Comparison of ENCODE assay signal across 29 cellular contexts in the genomic region with DNA sequence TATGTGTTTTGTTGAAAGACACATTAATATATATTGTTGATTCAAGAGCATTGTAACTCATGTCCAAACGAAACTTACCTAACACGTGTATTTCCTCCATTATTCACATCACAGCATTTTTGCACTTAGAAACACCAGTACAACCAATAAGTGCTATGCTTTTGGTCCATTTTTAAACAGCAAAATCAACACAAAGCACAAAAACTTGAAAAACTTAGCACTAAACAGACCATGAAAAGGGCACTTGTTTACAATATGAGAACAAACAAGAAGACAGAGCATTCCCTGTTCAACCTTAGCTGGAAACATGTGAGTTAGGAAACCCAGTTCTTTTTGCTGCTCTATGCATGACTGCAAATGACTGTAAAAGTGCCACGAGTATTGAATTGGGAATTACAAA. TPM values are rescaled to one million over a fixed set of nuclear protein-coding genes. Genes with fewer than 3 reads are reported as not detected.
DNase-seq lines count a peak whose midpoint lies in the region; ATAC-seq, FAIRE-seq and TF ChIP-seq lines count a peak whose summit lies in the region.
"Had no signal": no experiment of that assay in that cellular context is flagged by ENCODE, and none has a peak within 500 bp of the region (broad histone marks: within the 10 kb centered on the region; RNA-seq: fewer than 3 reads in every experiment).

No MANE protein-coding gene starts in this region.

- in situ Hi-C loops in SK-MEL-5 (cut with HindIII; ENCODE audit: low pct_unique_long_range_greater_than_20kb, low sequenced_read_pairs) = no loop called here

- DNase-seq in D721Med (ENCODE audit: insufficient read length, low spot score) = no peak
- DNase-seq in DMS53 (lab: John Stamatoyannopoulos, UW) = peak; percentile 64
- DNase-seq in SK-MEL-5 (ENCODE audit: low read depth, low spot score) = peak; percentile 2
- no peak for DNase-seq in activated CD4-positive, alpha-beta memory T cell treated with anti-CD3 and anti-CD28 coated beads, Interleukin-2, amount 10 ng/mL, durations not matched to agents 7 days and 5 days
- DNase-seq in activated gamma-delta T cell (lab: John Stamatoyannopoulos, UW) = no peak
- DNase-seq: 8988T; ACHN; BE2C; C1 segment of cervical spinal cord; CD4-positive, alpha-beta memory T cell; CD4-positive, CD25-positive, alpha-beta regulatory T cell; CD8-positive, alpha-beta memory T cell; COR-L47; DMS 273 treated with DMSO at 0.1 percent for 48 hours; DMS153; DMS79; DND-41; EL; GDM1 had no signal

- peaks cover 19% of the 10 kb centered on the region for H3K27me3 Mint-ChIP-seq in activated CD4-positive, alpha-beta memory T cell treated with anti-CD3 and anti-CD28 coated beads, Interleukin-2, amount 10 ng/mL, durations not matched to agents 7 days and 5 days

- CTCF ChIA-PET in activated CD4-positive, alpha-beta memory T cell treated with anti-CD3 and anti-CD28 coated beads, Interleukin-2, amount 10 ng/mL, durations not matched to agents 7 days and 5 days (lab: Charles Lee) = no interaction called here

- POLR2A ChIA-PET in activated CD4-positive, alpha-beta memory T cell treated with anti-CD3 and anti-CD28 coated beads, Interleukin-2, amount 10 ng/mL, durations not matched to agents 7 days and 5 days (lab: Charles Lee) = no interaction called here

- H3K4me1 Mint-ChIP-seq in activated CD4-positive, alpha-beta memory T cell treated with anti-CD3 and anti-CD28 coated beads, Interleukin-2, amount 10 ng/mL, durations not matched to agents 7 days and 5 days = no peaks in the 10 kb centered on the region
- H3K4me1 Mint-ChIP-seq: CD14-positive monocyte; CD4-positive, alpha-beta memory T cell; CD4-positive, CD25-positive, alpha-beta regulatory T cell; CD8-positive, alpha-beta memory T cell had no signal

- H3K27ac Mint-ChIP-seq in activated CD4-positive, alpha-beta memory T cell treated with anti-CD3 and anti-CD28 coated beads, Interleukin-2, amount 10 ng/mL, durations not matched to agents 7 days and 5 days = no peak overlapping the region
- H3K27ac Mint-ChIP-seq: CD14-positive monocyte; CD4-positive, alpha-beta memory T cell; CD4-positive, CD25-positive, alpha-beta regulatory T cell; CD8-positive, alpha-beta memory T cell had no signal

- ATAC-seq in GM21447 (IDR thresholded peaks at IDR 0.05; ENCODE audit: unreplicated experiment) = no peak
- ATAC-seq: GM12878 had no signal

- H3K4me3 Mint-ChIP-seq in activated CD4-positive, alpha-beta memory T cell treated with anti-CD3 and anti-CD28 coated beads, Interleukin-2, amount 10 ng/mL, durations not matched to agents 7 days and 5 days = no peak overlapping the region
- H3K4me3 Mint-ChIP-seq: CD14-positive monocyte; CD4-positive, alpha-beta memory T cell; CD4-positive, CD25-positive, alpha-beta regulatory T cell; CD8-positive, alpha-beta memory T cell had no signal

- H3K36me3 Mint-ChIP-seq in activated CD4-positive, alpha-beta memory T cell treated with anti-CD3 and anti-CD28 coated beads, Interleukin-2, amount 10 ng/mL, durations not matched to agents 7 days and 5 days (ENCODE audit: low read depth) = no peaks in the 10 kb centered on the region
- H3K36me3 Mint-ChIP-seq: CD14-positive monocyte; CD4-positive, alpha-beta memory T cell; CD4-positive, CD25-positive, alpha-beta regulatory T cell; CD8-positive, alpha-beta memory T cell had no signal

- peak; percentile 44 for FAIRE-seq in D721Med (lab: Jason Lieb, UNC)
- FAIRE-seq: A204.1, GM12878, GM12892, GM18507 had no signal

- no peaks in the 10 kb centered on the region for H3K9me3 Mint-ChIP-seq in activated CD4-positive, alpha-beta memory T cell treated with anti-CD3 and anti-CD28 coated beads, Interleukin-2, amount 10 ng/mL, durations not matched to agents 7 days and 5 days

- TF ChIP-seq CTCF in D721Med (IDR thresholded peaks at IDR 0.05; ENCODE audit: insufficient read depth, missing control alignments) = no peak

RNA-seq across cellular contexts. Expression of a gene that starts 9.6 kb away (rescaled TPM):
- total RNA-seq in SK-MEL-5 (2014; rRNA removed; shearing (Covaris generic)) = not detected in 2 replicates
- polyA plus RNA-seq in SK-MEL-5 (2015; cell fraction: cytosol; rRNA removed) = not detected in 2 replicates
- polyA plus RNA-seq in SK-MEL-5 (2015; cell fraction: nucleus; rRNA removed) = not detected in 2 replicates
- total RNA-seq in activated CD4-positive, alpha-beta memory T cell treated with anti-CD3 and anti-CD28 coated beads, Interleukin-2, amount 10 ng/mL, durations not matched to agents 7 days and 5 days = not detected
- total RNA-seq: A673; CD4-positive, alpha-beta memory T cell; CD4-positive, CD25-positive, alpha-beta regulatory T cell; CD8-positive, alpha-beta memory T cell; Daoy; G401; GM12878 had no signal
- polyA plus RNA-seq: AG04450; CD14-positive monocyte; CD4-positive, alpha-beta memory T cell; CD4-positive, CD25-positive, alpha-beta regulatory T cell; CD8-positive, alpha-beta memory T cell; GM12878 had no signal

RNA-seq across cellular contexts. Expression of a gene that starts 41.1 kb away (rescaled TPM):
- total RNA-seq in SK-MEL-5 (2014; rRNA removed; shearing (Covaris generic)) = not detected in 2 replicates
- 0.19 TPM in 1 of 2 replicates, not detected in the other for polyA plus RNA-seq in SK-MEL-5 (2015; cell fraction: cytosol; rRNA removed)
- polyA plus RNA-seq in SK-MEL-5 (2015; cell fraction: nucleus; rRNA removed) = 1.9 TPM in 1 of 2 replicates, not detected in the other
- total RNA-seq in activated CD4-positive, alpha-beta memory T cell treated with anti-CD3 and anti-CD28 coated beads, Interleukin-2, amount 10 ng/mL, durations not matched to agents 7 days and 5 days = under 1 TPM in 1 of 2 experiments, not detected in 1; 0.48 TPM
- total RNA-seq: CD4-positive, alpha-beta memory T cell; CD4-positive, CD25-positive, alpha-beta regulatory T cell; CD8-positive, alpha-beta memory T cell; GM12878 had no signal
- polyA plus RNA-seq: AG04450; CD14-positive monocyte; CD4-positive, alpha-beta memory T cell; CD4-positive, CD25-positive, alpha-beta regulatory T cell; CD8-positive, alpha-beta memory T cell had no signal

RNA-seq across cellular contexts. Expression of a gene that starts 46.2 kb away (rescaled TPM):
- 14.2 and 14.7 TPM in 2 replicates for total RNA-seq in SK-MEL-5 (2014; rRNA removed; shearing (Covaris generic))
- polyA plus RNA-seq in SK-MEL-5 (2015; cell fraction: cytosol; rRNA removed) = 7.0 and 9.5 TPM in 2 replicates
- 7.1 and 12.2 TPM in 2 replicates for polyA plus RNA-seq in SK-MEL-5 (2015; cell fraction: nucleus; rRNA removed)
- 10 to 100 TPM; 18.0 to 20.8 TPM for total RNA-seq in activated CD4-positive, alpha-beta memory T cell treated with anti-CD3 and anti-CD28 coated beads, Interleukin-2, amount 10 ng/mL, durations not matched to agents 7 days and 5 days

RNA-seq across cellular contexts. Expression of a gene that starts 46.3 kb away (rescaled TPM):
- 11.5 and 11.9 TPM in 2 replicates for total RNA-seq in SK-MEL-5 (2014; rRNA removed; shearing (Covaris generic))
- polyA plus RNA-seq in SK-MEL-5 (2015; cell fraction: cytosol; rRNA removed) = 10.3 and 15.3 TPM in 2 replicates
- 11.2 and 14.2 TPM in 2 replicates for polyA plus RNA-seq in SK-MEL-5 (2015; cell fraction: nucleus; rRNA removed)
- 10 to 100 TPM; 19.1 to 20.6 TPM for total RNA-seq in activated CD4-positive, alpha-beta memory T cell treated with anti-CD3 and anti-CD28 coated beads, Interleukin-2, amount 10 ng/mL, durations not matched to agents 7 days and 5 days

Comparison
In these comparisons a context has a peak if more than half of its experiments do, and no peak if none do; other contexts are left out.
1. DNase-seq: peak in DMS53 (single experiment) and SK-MEL-5 (single experiment); none in D721Med (single experiment), activated CD4-positive, alpha-beta memory T cell treated with anti-CD3 and anti-CD28 coated beads, Interleukin-2, amount 10 ng/mL, durations not matched to agents 7 days and 5 days (single experiment) and activated gamma-delta T cell (single experiment).